26 cellular contexts compared by ENCODE assay signal in the genomic region with DNA sequence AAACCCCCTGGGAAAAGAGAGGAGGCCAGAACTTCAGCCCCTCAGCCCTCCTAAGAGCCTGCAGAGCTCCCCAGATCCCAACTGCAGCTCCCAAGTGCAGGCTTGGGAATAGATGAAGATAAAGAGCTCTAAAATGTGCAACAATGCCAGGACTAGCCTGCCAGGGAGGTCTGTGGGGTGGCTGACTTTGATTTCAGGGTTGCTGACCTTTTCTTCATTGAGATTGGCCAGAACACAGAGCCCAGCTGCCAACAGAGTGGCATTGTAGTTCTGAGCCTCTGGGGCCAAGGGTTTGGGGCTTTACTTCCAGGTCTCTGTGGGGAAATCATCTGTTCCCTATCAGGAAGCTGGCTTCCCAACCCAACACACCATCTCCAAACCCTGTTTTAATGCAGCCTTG.
DNase-seq lines count a peak whose midpoint lies in the region; ATAC-seq and TF ChIP-seq lines count a peak whose summit lies in the region.
"Had no signal": no experiment of that assay in that cellular context is flagged by ENCODE, and none has a peak within 500 bp of the region (broad histone marks: within the 10 kb centered on the region; RNA-seq: fewer than 3 reads in every experiment).

No MANE protein-coding gene starts in this region.

- no peaks in the 10 kb centered on the region for H3K27me3 ChIP-seq in IMR-90 (ENCODE audit: control insufficient read depth, insufficient read depth, low read length)
- H3K27me3 ChIP-seq in esophagus muscularis mucosa, result no peaks in the 10 kb centered on the region
- H3K27me3 ChIP-seq in right cardiac atrium (ENCODE audit: control insufficient read depth, insufficient read depth), result no peaks in the 10 kb centered on the region
- H3K27me3 ChIP-seq in stomach smooth muscle (ENCODE audit: control insufficient read depth in 1 of 2, insufficient read depth in 2 of 2, low read length in 2 of 2), result no peaks in the 10 kb centered on the region
- H3K27me3 ChIP-seq: BLaER1, brain microvascular endothelial cell had no signal

- peak overlapping the region; percentile 55 for H4K91ac ChIP-seq in IMR-90 (ENCODE audit: insufficient read depth, low read depth, low read length)

- H3K9me3 ChIP-seq in IMR-90 (ENCODE audit: control insufficient read depth, insufficient read depth, low read length) (no peaks in the 10 kb centered on the region), esophagus muscularis mucosa (no peaks in the 10 kb centered on the region), right cardiac atrium (ENCODE audit: control insufficient read depth, low read length) (no peaks in the 10 kb centered on the region), stomach smooth muscle (ENCODE audit: control insufficient read depth in 2 of 2, low read length in 2 of 2) (no peaks in the 10 kb centered on the region)
- H3K9me3 ChIP-seq: BLaER1, lower lobe of right lung, mucosa of descending colon had no signal

- H3K9ac ChIP-seq in IMR-90 (ENCODE audit: low read depth, low read length) (no peak overlapping the region), stomach smooth muscle (ENCODE audit: low read length in 2 of 2) (no peak overlapping the region)
- H3K9ac ChIP-seq: BLaER1, KMS-11 had no signal

- no peak for DNase-seq in IMR-90
- DNase-seq in esophagus muscularis mucosa (ENCODE audit: extremely low spot score), result no peak
- DNase-seq in right cardiac atrium, result peak in 1 of 3 donors; percentile 31
- no peak for DNase-seq in NCI-H82 (lab: John Stamatoyannopoulos, UW)
- no peak for DNase-seq in SIG-M5 treated with dmso at 0.1 percent for 504 hours (lab: John Stamatoyannopoulos, UW; ENCODE audit: unreplicated experiment)
- DNase-seq: activated CD4-positive, alpha-beta T cell treated with anti-CD3 and anti-CD28 coated beads for 36 hours; activated CD8-positive, alpha-beta T cell treated with anti-CD3 and anti-CD28 coated beads, Interleukin-2, amount 10 ng/mL, durations not matched to agents 7 days and 5 days; activated naive CD4-positive, alpha-beta T cell treated with anti-CD3 and anti-CD28 coated beads, Interleukin-2, amount 50 U/mL, for 16 hours; brain microvascular endothelial cell; DMS153; H9; kidney; lower lobe of right lung; MM.1S; mucosa of descending colon; NCI-H2171 treated with DMSO at 0.1 percent for 48 hours; NCI-H510A; occipital lobe; stimulated activated naive CD4-positive, alpha-beta T cell had no signal

- H2BK5ac ChIP-seq in IMR-90 (ENCODE audit: low read depth, low read length, poor library complexity, severe bottlenecking), result peak overlapping the region; percentile 93

- peak overlapping the region; percentile 51 to 73; a peak in 3 of 4 replicates for H4K8ac ChIP-seq in IMR-90 (ENCODE audit: low read depth in 2 of 2, low read length in 2 of 2)

- H3K4me1 ChIP-seq in IMR-90 (ENCODE audit: control insufficient read depth, insufficient read depth, low read length) (peaks cover 22% of the 10 kb centered on the region), esophagus muscularis mucosa (peaks cover 36 to 66% (median 56%) of the 10 kb centered on the region in 4 donors), right cardiac atrium (ENCODE audit: control insufficient read depth, insufficient read depth, low read length) (peaks cover 5% of the 10 kb centered on the region), stomach smooth muscle (ENCODE audit: control insufficient read depth, insufficient read depth, low read length) (peaks cover 45% of the 10 kb centered on the region)
- H3K4me1 ChIP-seq: lower lobe of right lung had no signal

- no peaks in the 10 kb centered on the region for H4K20me1 ChIP-seq in IMR-90 (ENCODE audit: insufficient read depth, low read length)
- H4K20me1 ChIP-seq: BLaER1 had no signal

- peak overlapping the region; percentile 98 for H2BK120ac ChIP-seq in IMR-90 (ENCODE audit: low read depth, low read length)

- H3K36me3 ChIP-seq in IMR-90 (ENCODE audit: control insufficient read depth, insufficient read depth, low read length), result no peaks in the 10 kb centered on the region
- no peaks in the 10 kb centered on the region for H3K36me3 ChIP-seq in esophagus muscularis mucosa
- no peaks in the 10 kb centered on the region for H3K36me3 ChIP-seq in stomach smooth muscle (ENCODE audit: control insufficient read depth in 2 of 2, insufficient read depth in 2 of 2, low read length in 2 of 2)
- H3K36me3 ChIP-seq: BLaER1, brain microvascular endothelial cell, lower lobe of right lung had no signal

- BruUV-seq in IMR-90 (replicated peaks; lab: Mats Ljungman, UMichigan), result no TSS peak

- H3K4me2 ChIP-seq in IMR-90 (ENCODE audit: low read depth, low read length), result no peak overlapping the region
- H3K4me2 ChIP-seq: BLaER1, KMS-11 had no signal

- H3K4ac ChIP-seq in IMR-90 (ENCODE audit: low read depth, low read length), result peak overlapping the region; percentile 55

- intact Hi-C loops in IMR-90 (cut with micrococcal nuclease) (no loop called here), esophagus muscularis mucosa (cut with DNase I) (loop anchor here (5.0 to 10.0 kb wide), 2 partner anchors 41 to 46 kb away; no protein-coding TSS in a partner anchor), right cardiac atrium (cut with DNase I) (no loop called here)

- H3K27ac ChIP-seq in IMR-90 (ENCODE audit: insufficient read depth, low read length) (peak overlapping the region; percentile 70; the same call in 1 of the 2 replicates), esophagus muscularis mucosa (replicated peaks in 1 of 4) (peak overlapping the region; percentile 57 to 77 (median 66)), right cardiac atrium (ENCODE audit: low read length) (peak overlapping the region; percentile 50), stomach smooth muscle (ENCODE audit: low read length) (peak overlapping the region; percentile 64)
- H3K27ac ChIP-seq: BLaER1, brain microvascular endothelial cell, HL-60, KMS-11, lower lobe of right lung had no signal

- TF ChIP-seq POLR2A in IMR-90 (IDR thresholded peaks at IDR 0.05; ENCODE audit: low read depth, low read length) (no peak), esophagus muscularis mucosa (IDR thresholded peaks at IDR 0.05; ENCODE audit: low read depth) (no peak)

- dilution Hi-C loops in IMR-90 (cut with HindIII; ENCODE audit: low sequenced_read_pairs, unreplicated experiment), result no loop called here

- H3K14ac ChIP-seq in IMR-90 (replicated peaks; ENCODE audit: low read depth, low read length), result peak overlapping the region; percentile 82

- H3K9me1 ChIP-seq in IMR-90 (ENCODE audit: insufficient read depth, low read length), result peaks cover 19% of the 10 kb centered on the region

- H4K5ac ChIP-seq in IMR-90 (ENCODE audit: low read depth, low read length), result peak overlapping the region; percentile 52

- TF ChIP-seq EP300 in esophagus muscularis mucosa (IDR thresholded peaks at IDR 0.05), result no peak

- TF ChIP-seq RAD21 in IMR-90 (IDR thresholded peaks at IDR 0.05; ENCODE audit: low read length), result no peak

- in situ Hi-C loops in IMR-90 (cut with MboI; ENCODE audit: low sequenced_read_pairs), result no loop called here

- peak overlapping the region; percentile 36 for H3K23ac ChIP-seq in IMR-90 (ENCODE audit: low read depth, low read length)

- H2AK5ac ChIP-seq in IMR-90 (ENCODE audit: low read depth, low read length), result peak overlapping the region; percentile 78

- no peak overlapping the region for H3K4me3 ChIP-seq in IMR-90 (ENCODE audit: insufficient read depth, low read depth, low read length)
- no peak overlapping the region for H3K4me3 ChIP-seq in esophagus muscularis mucosa
- no peak overlapping the region for H3K4me3 ChIP-seq in right cardiac atrium (ENCODE audit: low read length)
- no peak overlapping the region for H3K4me3 ChIP-seq in stomach smooth muscle (ENCODE audit: low read length in 2 of 2)
- H3K4me3 ChIP-seq: BLaER1, lower lobe of right lung, mucosa of descending colon, skin epidermis had no signal

- peak overlapping the region; percentile 92 for H3K18ac ChIP-seq in IMR-90 (ENCODE audit: low read depth, low read length)

- TF ChIP-seq CTCF in IMR-90 (conservative IDR thresholded peaks at IDR 0.05; ENCODE audit: low read depth, low read length), result no peak
- no peak for TF ChIP-seq CTCF in esophagus muscularis mucosa (IDR thresholded peaks at IDR 0.05)

- peak overlapping the region; percentile 72; the same call in 1 of the 3 replicates for H2BK15ac ChIP-seq in IMR-90 (ENCODE audit: low read depth, low read length)

- no peak overlapping the region for H3K56ac ChIP-seq in IMR-90 (ENCODE audit: extremely low read depth, insufficient read depth, low read length)

- ATAC-seq in IMR-90 (ENCODE audit: low read depth), result no peak
- peak; percentile 9 to 19 for ATAC-seq in right cardiac atrium
- ATAC-seq in HG02885 (IDR thresholded peaks at IDR 0.05; ENCODE audit: poor library complexity, unreplicated experiment), result no peak
- ATAC-seq: activated CD4-positive, alpha-beta T cell treated with anti-CD3 and anti-CD28 coated beads for 36 hours; activated CD8-positive, alpha-beta T cell treated with anti-CD3 and anti-CD28 coated beads, Interleukin-2, amount 10 ng/mL, durations not matched to agents 7 days and 5 days; lower lobe of right lung; natural killer cell treated with Interleukin-12 subunit alpha and Interleukin-12 subunit beta and Interleukin-15 and Interleukin-18, amount 100 ng/mL, for 72 hours had no signal

- peak overlapping the region; percentile 87 for H2BK20ac ChIP-seq in IMR-90 (ENCODE audit: low read depth, low read length)

- H2AFZ ChIP-seq in IMR-90 (replicated peaks; ENCODE audit: low read length, poor library complexity), result peak overlapping the region; percentile 11

- POLR2A ChIA-PET in IMR-90 (lab: Charles Lee; ENCODE audit: unreplicated experiment), result no interaction called here

- CTCF ChIA-PET in IMR-90 (lab: Yijun Ruan, JAX), result interaction anchor here (0.6 to 0.7 kb wide), 2 partner anchors 143 to 145 kb away, joined by 3 read pairs; no protein-coding TSS in a partner anchor

- no peaks in the 10 kb centered on the region for H3K79me1 ChIP-seq in IMR-90 (ENCODE audit: low read depth in 1 of 2, low read length in 2 of 2)

- no peak overlapping the region for H2AK9ac ChIP-seq in IMR-90 (replicated peaks; ENCODE audit: low read depth, low read length, poor library complexity)

TF ChIP-seq in IMR-90, 13 proteins besides CTCF, POLR2A, EP300 and RAD21 (continues in another document):
- TF ChIP-seq FOS (IDR thresholded peaks at IDR 0.05; ENCODE audit: low read depth, low read length) (no peak), CHD1 (IDR thresholded peaks at IDR 0.05; ENCODE audit: low read depth, low read length) (no peak), MAZ (IDR thresholded peaks at IDR 0.05; ENCODE audit: borderline replicate concordance, low read depth, low read length) (no peak), RFX5 (IDR thresholded peaks at IDR 0.05; ENCODE audit: low read depth, low read length) (no peak), RCOR1 (IDR thresholded peaks at IDR 0.05; ENCODE audit: insufficient replicate concordance, low read length) (no peak)
- TF ChIP-seq, protein P1, sequence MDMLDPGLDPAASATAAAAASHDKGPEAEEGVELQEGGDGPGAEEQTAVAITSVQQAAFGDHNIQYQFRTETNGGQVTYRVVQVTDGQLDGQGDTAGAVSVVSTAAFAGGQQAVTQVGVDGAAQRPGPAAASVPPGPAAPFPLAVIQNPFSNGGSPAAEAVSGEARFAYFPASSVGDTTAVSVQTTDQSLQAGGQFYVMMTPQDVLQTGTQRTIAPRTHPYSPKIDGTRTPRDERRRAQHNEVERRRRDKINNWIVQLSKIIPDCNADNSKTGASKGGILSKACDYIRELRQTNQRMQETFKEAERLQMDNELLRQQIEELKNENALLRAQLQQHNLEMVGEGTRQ (IDR thresholded peaks at IDR 0.05; ENCODE audit: low read depth, low read length), result no peak

Comparison
In these comparisons a context has a peak if more than half of its experiments do, and no peak if none do; other contexts are left out.
1. ATAC-seq: peak in right cardiac atrium (2 of 2); none in IMR-90 (single experiment) and HG02885 (single experiment).
2. Peak in every context shown above with its lines, with median percentiles within 50 percentile points of each other: H3K27ac ChIP-seq.